20 cellular contexts compared by ENCODE assay signal in genomic region chr3:89227634-89228033, GRCh38.
DNase-seq lines count a peak whose midpoint lies in the region; FAIRE-seq and TF ChIP-seq lines count a peak whose summit lies in the region.
"Had no signal": no experiment of that assay in that cellular context is flagged by ENCODE, and none has a peak within 500 bp of the region (broad histone marks: within the 10 kb centered on the region; RNA-seq: fewer than 3 reads in every experiment).

No MANE protein-coding gene starts in this region.

- no peak for FAIRE-seq in astrocyte (lab: Jason Lieb, UNC)
- FAIRE-seq: A549, HTR-8/SVneo, K562, RCC 7860 had no signal

- H3K36me3 ChIP-seq in ACC112 (ENCODE audit: insufficient read depth, low read length) (no peaks in the 10 kb centered on the region), astrocyte (ENCODE audit: insufficient read depth, low read length) (no peaks in the 10 kb centered on the region), osteoblast (ENCODE audit: insufficient read depth, low read length) (no peaks in the 10 kb centered on the region)

- H3K79me2 ChIP-seq in ACC112 (ENCODE audit: control insufficient read depth, insufficient read depth, low read length, unreplicated experiment) (no peaks in the 10 kb centered on the region), astrocyte (ENCODE audit: insufficient read depth, low read length) (no peaks in the 10 kb centered on the region), osteoblast (ENCODE audit: insufficient read depth, low read length) (no peaks in the 10 kb centered on the region)

- H2AFZ ChIP-seq in ACC112 (ENCODE audit: low read length, unreplicated experiment): no peak overlapping the region
- no peak overlapping the region for H2AFZ ChIP-seq in astrocyte (ENCODE audit: low read depth, low read length)
- no peak overlapping the region for H2AFZ ChIP-seq in osteoblast (ENCODE audit: low read length)

- no peaks in the 10 kb centered on the region for H3K4me1 Mint-ChIP-seq in astrocyte (ENCODE audit: low read depth, unreplicated experiment)
- H3K4me1 Mint-ChIP-seq: CD14-positive monocyte had no signal

- H3K36me3 Mint-ChIP-seq in astrocyte (ENCODE audit: low read depth, unreplicated experiment): no peaks in the 10 kb centered on the region
- H3K36me3 Mint-ChIP-seq: CD14-positive monocyte had no signal

- DNase-seq in astrocyte (ENCODE audit: low read depth): peak; percentile 23
- peak; percentile 13 for DNase-seq in fibroblast of mammary gland (ENCODE audit: low read depth)
- DNase-seq in osteoblast (ENCODE audit: insufficient read length, low spot score, missing footprints): no peak
- no peak for DNase-seq in activated CD4-positive, CD25-positive, alpha-beta regulatory T cell (lab: John Stamatoyannopoulos, UW)
- DNase-seq in NCI-H1930 (lab: John Stamatoyannopoulos, UW): no peak
- DNase-seq in NCI-H1694 treated with DMSO at 0.1 percent for 48 hours (lab: John Stamatoyannopoulos, UW): no peak
- no peak for DNase-seq in caudate nucleus (lab: John Stamatoyannopoulos, UW)
- DNase-seq: COR-L47, DMS153, EL, NCI-H1092 treated with DMSO at 0.1 percent for 48 hours, NCI-H1694, NCI-H2171, NCI-H774 had no signal

- H3K4me1 ChIP-seq in ACC112 (ENCODE audit: control insufficient read depth, insufficient read depth, low read length, unreplicated experiment) (peaks cover 22% of the 10 kb centered on the region), astrocyte (ENCODE audit: insufficient read depth, low read length) (peaks cover 3% of the 10 kb centered on the region), osteoblast (ENCODE audit: insufficient read depth, low read length) (peaks cover 12% of the 10 kb centered on the region)
- H3K4me1 ChIP-seq: A549 had no signal

- no peaks in the 10 kb centered on the region for H3K27me3 Mint-ChIP-seq in astrocyte (ENCODE audit: low read depth, unreplicated experiment)

- TF ChIP-seq CTCF in astrocyte (IDR thresholded peaks at IDR 0.05; ENCODE audit: insufficient read depth, low read depth, low read length): no peak
- no peak for TF ChIP-seq CTCF in fibroblast of mammary gland (conservative IDR thresholded peaks at IDR 0.05; ENCODE audit: control insufficient read depth, insufficient read depth, low read depth, low read length)
- TF ChIP-seq CTCF in osteoblast (IDR thresholded peaks at IDR 0.05; ENCODE audit: extremely low read depth, low read depth, low read length): no peak

- H4K20me1 ChIP-seq in astrocyte (ENCODE audit: insufficient read depth, low read length) (no peaks in the 10 kb centered on the region), osteoblast (ENCODE audit: insufficient read depth, low read length) (no peaks in the 10 kb centered on the region)

- peak overlapping the region; percentile 57 for H3K4me3 ChIP-seq in ACC112 (ENCODE audit: low read depth, low read length)
- no peak overlapping the region for H3K4me3 ChIP-seq in astrocyte (ENCODE audit: insufficient read depth, low read depth, low read length)
- H3K4me3 ChIP-seq in fibroblast of mammary gland (ENCODE audit: control insufficient read depth, low read depth, low read length): no peak overlapping the region
- H3K4me3 ChIP-seq in osteoblast (ENCODE audit: insufficient read depth, low read length): no peak overlapping the region
- H3K4me3 ChIP-seq: A549, K562 had no signal

- no peak overlapping the region for H3K9ac ChIP-seq in astrocyte (ENCODE audit: low read length)

- no peak overlapping the region for H3K27ac Mint-ChIP-seq in astrocyte (ENCODE audit: unreplicated experiment)
- H3K27ac Mint-ChIP-seq: CD14-positive monocyte had no signal

- no peak overlapping the region for H3K4me3 Mint-ChIP-seq in astrocyte (ENCODE audit: unreplicated experiment)
- H3K4me3 Mint-ChIP-seq: CD14-positive monocyte had no signal

- H3K9me3 Mint-ChIP-seq in astrocyte (ENCODE audit: unreplicated experiment): no peaks in the 10 kb centered on the region

- no peaks in the 10 kb centered on the region for H3K9me3 ChIP-seq in astrocyte (ENCODE audit: insufficient read depth, low read depth, low read length)
- no peaks in the 10 kb centered on the region for H3K9me3 ChIP-seq in osteoblast (ENCODE audit: low read depth, low read length)
- H3K9me3 ChIP-seq: A549 had no signal

- peak overlapping the region; percentile 57 for H3K4me2 ChIP-seq in astrocyte (ENCODE audit: low read length)
- peak overlapping the region; percentile 18 for H3K4me2 ChIP-seq in osteoblast (ENCODE audit: insufficient read depth, low read length)
- H3K4me2 ChIP-seq: A549 had no signal

- peak overlapping the region; percentile 70 for H3K27ac ChIP-seq in ACC112 (ENCODE audit: low read depth, low read length)
- H3K27ac ChIP-seq in astrocyte (ENCODE audit: low read depth, low read length): no peak overlapping the region
- no peak overlapping the region for H3K27ac ChIP-seq in osteoblast (ENCODE audit: low read depth, low read length)
- no peak overlapping the region for H3K27ac ChIP-seq in caudate nucleus (ENCODE audit: low read depth, low read length)
- H3K27ac ChIP-seq: A549 had no signal

- H3K27me3 ChIP-seq in ACC112 (ENCODE audit: insufficient read depth, low read length) (no peaks in the 10 kb centered on the region), astrocyte (ENCODE audit: insufficient read depth, low read length) (no peaks in the 10 kb centered on the region), osteoblast (ENCODE audit: insufficient read depth, low read length) (no peaks in the 10 kb centered on the region)

Comparison
In these comparisons a context has a peak if more than half of its experiments do, and no peak if none do; other contexts are left out.
1. DNase-seq: peak in astrocyte (single experiment) and fibroblast of mammary gland (single experiment); none in osteoblast (single experiment), activated CD4-positive, CD25-positive, alpha-beta regulatory T cell (0 of 4), NCI-H1930 (0 of 2), NCI-H1694 treated with DMSO at 0.1 percent for 48 hours (single experiment) and caudate nucleus (0 of 61).